3 cellular contexts compared by ENCODE assay signal in the genomic region with DNA sequence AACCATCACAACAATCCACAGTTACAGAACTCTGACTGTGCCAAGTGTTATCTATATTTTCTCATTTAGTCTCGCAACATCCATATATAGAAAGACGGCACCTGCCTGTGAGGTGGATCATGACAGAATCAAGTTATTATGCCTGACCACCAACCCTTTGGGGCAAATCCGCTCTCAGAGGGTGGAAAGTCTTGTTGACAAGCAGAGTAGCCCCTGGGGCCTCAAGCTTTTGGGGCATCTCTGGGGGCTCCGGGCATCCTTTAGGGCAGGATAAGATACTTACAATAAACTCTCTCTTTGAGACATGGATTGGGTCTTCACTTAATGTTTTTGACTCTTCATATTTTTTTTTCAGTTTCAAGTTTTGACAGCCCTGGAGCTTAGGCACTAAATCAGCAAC.
"Had no signal": no experiment of that assay in that cellular context is flagged by ENCODE, and none has a peak within 500 bp of the region (broad histone marks: within the 10 kb centered on the region; RNA-seq: fewer than 3 reads in every experiment).

No MANE protein-coding gene starts in this region.

- DNase-seq: GDM1, GF-D8 had no signal

- H3K4me3 ChIP-seq: GM12878 had no signal

- ATAC-seq: GM12878 had no signal
